ENCODE assay signal across 18 cellular contexts in the genomic region with DNA sequence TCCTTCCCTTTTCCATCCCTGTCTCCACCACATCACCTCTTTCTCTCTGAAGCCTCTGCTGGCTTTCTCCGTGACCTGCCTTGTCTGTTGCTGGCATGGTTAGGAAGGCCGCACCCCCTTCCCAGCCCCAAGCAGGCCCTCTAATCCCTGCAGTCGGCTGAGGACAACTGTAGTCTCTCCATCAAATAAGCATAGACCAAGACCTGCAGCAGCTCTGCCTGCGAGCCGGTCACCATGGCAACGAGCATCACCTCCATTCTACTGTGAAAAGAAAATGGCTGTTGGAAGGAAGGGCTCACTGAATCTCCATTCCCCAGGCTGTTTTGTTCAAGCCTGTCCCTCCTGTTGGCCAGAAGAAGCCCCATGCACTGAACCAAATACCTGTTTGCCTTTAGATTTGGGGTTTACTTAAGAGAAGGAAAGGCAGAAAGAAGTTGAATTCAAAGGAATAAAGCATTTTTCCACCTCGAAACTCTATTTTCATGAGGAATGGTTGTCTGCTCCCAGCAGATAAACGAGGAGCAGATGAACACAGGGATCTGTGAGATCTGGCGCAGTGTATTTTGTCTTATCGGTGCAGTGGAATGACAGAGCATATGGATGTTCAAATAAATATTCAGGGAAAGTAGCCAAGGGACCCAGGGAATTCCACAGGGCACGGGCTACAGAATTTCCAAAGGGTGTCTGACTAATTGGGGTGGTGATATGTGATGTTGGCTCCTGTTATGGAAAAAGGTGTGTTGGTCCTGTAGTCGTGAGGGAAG.
DNase-seq lines count a peak whose midpoint lies in the region; ATAC-seq and TF ChIP-seq lines count a peak whose summit lies in the region.
"Had no signal": no experiment of that assay in that cellular context is flagged by ENCODE, and none has a peak within 500 bp of the region (broad histone marks: within the 10 kb centered on the region; RNA-seq: fewer than 3 reads in every experiment).

No MANE protein-coding gene starts in this region.

- H3K36me3 Mint-ChIP-seq in MCF 10A (ENCODE audit: insufficient read depth, unreplicated experiment), result no peaks in the 10 kb centered on the region
- H3K36me3 Mint-ChIP-seq: CD4-positive, CD25-positive, alpha-beta regulatory T cell had no signal

- H3K4me1 Mint-ChIP-seq in MCF 10A (ENCODE audit: insufficient read depth, unreplicated experiment), result peaks cover 39% of the 10 kb centered on the region
- H3K4me1 Mint-ChIP-seq: CD4-positive, CD25-positive, alpha-beta regulatory T cell had no signal

- dilution Hi-C loops in mammary epithelial cell (cut with HindIII; ENCODE audit: low sequenced_read_pairs), result no loop called here

- no peak for TF ChIP-seq CTCF in MCF 10A (IDR thresholded peaks at IDR 0.05; ENCODE audit: unreplicated experiment)
- no peak for TF ChIP-seq CTCF in mammary epithelial cell (conservative IDR thresholded peaks at IDR 0.05 in 1 of 2, IDR thresholded peaks at IDR 0.05 in 1 of 2; ENCODE audit: extremely low read depth in 1 of 2, insufficient read depth in 1 of 2, low read depth in 1 of 2, low read length in 2 of 2)
- TF ChIP-seq CTCF in WERI-Rb-1 (IDR thresholded peaks at IDR 0.05; ENCODE audit: low read depth, low read length), result no peak

- H2AFZ ChIP-seq in mammary epithelial cell (ENCODE audit: low read depth, low read length), result no peak overlapping the region
- H2AFZ ChIP-seq: GM23248 had no signal

- DNase-seq in MCF 10A (ENCODE audit: unreplicated experiment), result no peak
- DNase-seq in mammary epithelial cell, result no peak
- DNase-seq in WERI-Rb-1, result peak; percentile 78
- peak; percentile 38 for DNase-seq in inferior parietal cortex (ENCODE audit: extremely low spot score)
- DNase-seq in NCI-H510A (lab: John Stamatoyannopoulos, UW), result no peak
- no peak for DNase-seq in NCI-H2029 treated with DMSO at 0.1 percent for 48 hours (lab: John Stamatoyannopoulos, UW)
- DNase-seq: activated CD4-positive, alpha-beta T cell treated with anti-CD3 and anti-CD28 coated beads, Interleukin-2, amount 50 U/mL, for 4 hours; activated T-cell treated with anti-CD3 and anti-CD28 coated beads, Interleukin-2, amount 50 U/mL, for 48 hours; CD4-positive, CD25-positive, alpha-beta regulatory T cell; effector memory CD8-positive, alpha-beta T cell; GM23248; left colon; NCI-H1092 treated with DMSO at 0.1 percent for 48 hours; NCI-H510A treated with DMSO at 0.1 percent for 48 hours had no signal

- peak overlapping the region; percentile 58 for H3K27ac Mint-ChIP-seq in MCF 10A (ENCODE audit: low read depth, unreplicated experiment)
- H3K27ac Mint-ChIP-seq: CD4-positive, CD25-positive, alpha-beta regulatory T cell; effector memory CD8-positive, alpha-beta T cell; stimulated activated naive CD8-positive, alpha-beta T cell treated with anti-CD3 and anti-CD28 coated beads, Interleukin-15, Interleukin-2, amounts not matched to agents 100 ng/mL and 50 ng/mL, for 24 hours had no signal

- H3K27me3 ChIP-seq in mammary epithelial cell (ENCODE audit: insufficient read depth, low read length) (no peaks in the 10 kb centered on the region), WERI-Rb-1 (ENCODE audit: insufficient read depth, low read depth, severe bottlenecking) (no peaks in the 10 kb centered on the region)

- H3K36me3 ChIP-seq in mammary epithelial cell (ENCODE audit: insufficient read depth, low read length) (no peaks in the 10 kb centered on the region), WERI-Rb-1 (peaks cover 6% of the 10 kb centered on the region; the same call in 1 of the 2 replicates)

- ATAC-seq in GM19463 (IDR thresholded peaks at IDR 0.05; ENCODE audit: unreplicated experiment) (no peak), HG02763 (IDR thresholded peaks at IDR 0.05; ENCODE audit: unreplicated experiment) (no peak)
- ATAC-seq: effector memory CD8-positive, alpha-beta T cell; left colon had no signal

- H3K4me3 ChIP-seq in mammary epithelial cell (replicated peaks in 1 of 3; ENCODE audit: insufficient read depth in 1 of 3, low read depth in 2 of 3, low read length in 3 of 3) (no peak overlapping the region), WERI-Rb-1 (ENCODE audit: low read depth, low read length) (no peak overlapping the region)
- H3K4me3 ChIP-seq: GM23248 had no signal

- H3K79me2 ChIP-seq in mammary epithelial cell (ENCODE audit: insufficient read depth, low read length), result no peaks in the 10 kb centered on the region

- BruUV-seq in MCF 10A (replicated peaks; lab: Mats Ljungman, UMichigan), result no TSS peak
- no TSS peak for BruUV-seq in mammary epithelial cell (replicated peaks; lab: Mats Ljungman, UMichigan)

- in situ Hi-C loops in mammary epithelial cell (cut with MboI; ENCODE audit: low sequenced_read_pairs in 2 of 2), result no loop called here

- H3K9ac ChIP-seq in mammary epithelial cell (ENCODE audit: insufficient read depth, low read length), result no peak overlapping the region
- H3K9ac ChIP-seq: GM23248, KMS-11 had no signal

- H3K4me1 ChIP-seq in mammary epithelial cell (ENCODE audit: insufficient read depth, low read length), result peaks cover 19% of the 10 kb centered on the region

- POLR2A ChIA-PET in MCF 10A (lab: Yijun Ruan, JAX), result interaction anchor here (0.7 to 1.5 kb wide), 3 partner anchors 9 to 187 kb away, joined by 3 to 4 read pairs (median 4); no protein-coding TSS in a partner anchor

- no peaks in the 10 kb centered on the region for H4K20me1 ChIP-seq in mammary epithelial cell (ENCODE audit: insufficient read depth, low read length)

- no peak overlapping the region for H3K27ac ChIP-seq in mammary epithelial cell (ENCODE audit: insufficient read depth, low read depth, low read length)
- H3K27ac ChIP-seq in WERI-Rb-1, result no peak overlapping the region
- H3K27ac ChIP-seq: GM23248, KMS-11 had no signal

- H3K27me3 Mint-ChIP-seq in MCF 10A (ENCODE audit: insufficient read depth, unreplicated experiment), result no peaks in the 10 kb centered on the region

- H3K4me3 Mint-ChIP-seq in MCF 10A (ENCODE audit: unreplicated experiment), result no peak overlapping the region
- H3K4me3 Mint-ChIP-seq: CD4-positive, CD25-positive, alpha-beta regulatory T cell; effector memory CD8-positive, alpha-beta T cell; stimulated activated naive CD8-positive, alpha-beta T cell treated with anti-CD3 and anti-CD28 coated beads, Interleukin-15, Interleukin-2, amounts not matched to agents 100 ng/mL and 50 ng/mL, for 24 hours had no signal

- CTCF ChIA-PET in MCF 10A (lab: Yijun Ruan, JAX), result no interaction called here
- CTCF ChIA-PET in mammary epithelial cell (lab: Charles Lee; ENCODE audit: low non-redundant PET), result no interaction called here

- no peak overlapping the region for H3K4me2 ChIP-seq in mammary epithelial cell (ENCODE audit: insufficient read depth, low read depth, low read length)
- H3K4me2 ChIP-seq: KMS-11 had no signal

- WGBS in mammary epithelial cell (ENCODE audit: low coverage, missing lambda C conversion rate), result 87% methylated on average over 11 of the region's 12 CpGs

- H3K9me3 ChIP-seq in mammary epithelial cell (replicated peaks; ENCODE audit: insufficient read depth, low read length), result no peaks in the 10 kb centered on the region
- no peaks in the 10 kb centered on the region for H3K9me3 ChIP-seq in WERI-Rb-1 (ENCODE audit: severe bottlenecking)

- intact Hi-C loops in MCF 10A (cut with micrococcal nuclease) (no loop called here), mammary epithelial cell (cut with micrococcal nuclease) (no loop called here)

- no peaks in the 10 kb centered on the region for H3K9me3 Mint-ChIP-seq in MCF 10A (ENCODE audit: unreplicated experiment)
- H3K9me3 Mint-ChIP-seq: CD4-positive, CD25-positive, alpha-beta regulatory T cell; effector memory CD8-positive, alpha-beta T cell; stimulated activated naive CD8-positive, alpha-beta T cell treated with anti-CD3 and anti-CD28 coated beads, Interleukin-15, Interleukin-2, amounts not matched to agents 100 ng/mL and 50 ng/mL, for 24 hours had no signal

Comparison
In these comparisons a context has a peak if more than half of its experiments do, and no peak if none do; other contexts are left out.
1. DNase-seq: peak in WERI-Rb-1 (single experiment) and inferior parietal cortex (single experiment); none in MCF 10A (single experiment), mammary epithelial cell (single experiment), NCI-H510A (single experiment) and NCI-H2029 treated with DMSO at 0.1 percent for 48 hours (single experiment).